Comparison of ENCODE assay signal across 10 cellular contexts in genomic region chr1:226733876-226734414, GRCh38. TPM values are rescaled to one million over a fixed set of nuclear protein-coding genes. Genes with fewer than 3 reads are reported as not detected.
A peak's percentile ranks its signal among the peaks of the same experiment; 100 is the strongest.
DNase-seq lines count a peak whose midpoint lies in the region; ATAC-seq lines count a peak whose summit lies in the region.
"Had no signal": no experiment of that assay in that cellular context is flagged by ENCODE, and none has a peak within 500 bp of the region (broad histone marks: within the 10 kb centered on the region; RNA-seq: fewer than 3 reads in every experiment).

No MANE protein-coding gene starts in this region.

- DNase-seq in activated T-cell treated with anti-CD3 and anti-CD28 coated beads, Interleukin-2, amount 50 U/mL, for 24 hours = peak; percentile 35
- DNase-seq in activated T-cell treated with anti-CD3 and anti-CD28 coated beads, Interleukin-2, amount 50 U/mL, for 48 hours = no peak
- DNase-seq in kidney glomerular epithelial cell (lab: John Stamatoyannopoulos, UW) = peak; percentile 15
- DNase-seq in substantia nigra (lab: John Stamatoyannopoulos, UW) = no peak
- no peak for DNase-seq in NCI-H2227 (lab: John Stamatoyannopoulos, UW; ENCODE audit: unreplicated experiment)
- no peak for DNase-seq in ureter (ENCODE audit: low spot score)
- no peak for DNase-seq in glomerular visceral epithelial cell (ENCODE audit: extremely low spot score)
- DNase-seq: KG1, NCI-H510A had no signal

- H3K27ac ChIP-seq in substantia nigra (ENCODE audit: low read depth, low read length, poor library complexity, severe bottlenecking) = peak overlapping the region; percentile 99

- peaks cover 72% of the 10 kb centered on the region for H3K4me1 Mint-ChIP-seq in activated T-cell treated with anti-CD3 and anti-CD28 coated beads, Interleukin-2, amount 50 U/mL, for 24 hours (ENCODE audit: low read depth)
- H3K4me1 Mint-ChIP-seq in activated T-helper 17 cell treated with anti-CD3 and anti-CD28 coated beads, Interleukin-2, amount 50 U/mL, for 72 hours = peaks cover 29% of the 10 kb centered on the region

- H3K36me3 Mint-ChIP-seq in activated T-cell treated with anti-CD3 and anti-CD28 coated beads, Interleukin-2, amount 50 U/mL, for 24 hours (ENCODE audit: low read depth) = peaks cover 88% of the 10 kb centered on the region
- H3K36me3 Mint-ChIP-seq in activated T-helper 17 cell treated with anti-CD3 and anti-CD28 coated beads, Interleukin-2, amount 50 U/mL, for 72 hours (ENCODE audit: low read depth) = peaks cover 83% of the 10 kb centered on the region

- H3K4me3 Mint-ChIP-seq in activated T-cell treated with anti-CD3 and anti-CD28 coated beads, Interleukin-2, amount 50 U/mL, for 24 hours = peak overlapping the region; percentile 93
- peak overlapping the region; percentile 83 for H3K4me3 Mint-ChIP-seq in activated T-helper 17 cell treated with anti-CD3 and anti-CD28 coated beads, Interleukin-2, amount 50 U/mL, for 72 hours

- no peak for ATAC-seq in activated T-helper 17 cell treated with anti-CD3 and anti-CD28 coated beads, Interleukin-2, amount 50 U/mL, for 72 hours (replicated peaks)

- peak overlapping the region; percentile 97 for H3K27ac Mint-ChIP-seq in activated T-cell treated with anti-CD3 and anti-CD28 coated beads, Interleukin-2, amount 50 U/mL, for 24 hours
- H3K27ac Mint-ChIP-seq in activated T-helper 17 cell treated with anti-CD3 and anti-CD28 coated beads, Interleukin-2, amount 50 U/mL, for 72 hours = peak overlapping the region; percentile 92

- no peaks in the 10 kb centered on the region for H3K27me3 Mint-ChIP-seq in activated T-cell treated with anti-CD3 and anti-CD28 coated beads, Interleukin-2, amount 50 U/mL, for 24 hours
- H3K27me3 Mint-ChIP-seq in activated T-helper 17 cell treated with anti-CD3 and anti-CD28 coated beads, Interleukin-2, amount 50 U/mL, for 72 hours = no peaks in the 10 kb centered on the region

- H3K9me3 Mint-ChIP-seq in activated T-cell treated with anti-CD3 and anti-CD28 coated beads, Interleukin-2, amount 50 U/mL, for 24 hours = no peaks in the 10 kb centered on the region
- no peaks in the 10 kb centered on the region for H3K9me3 Mint-ChIP-seq in activated T-helper 17 cell treated with anti-CD3 and anti-CD28 coated beads, Interleukin-2, amount 50 U/mL, for 72 hours

RNA-seq across cellular contexts. Expression of gene ITPKB, which starts 5.1 kb away (rescaled TPM):
- total RNA-seq in activated T-helper 17 cell treated with anti-CD3 and anti-CD28 coated beads, Interleukin-2, amount 50 U/mL, for 72 hours = 10 to 100 TPM; 30.1 to 39.2 TPM
- total RNA-seq in ureter = 29.4 TPM

Comparison
In these comparisons a context has a peak if more than half of its experiments do, and no peak if none do; other contexts are left out.
1. DNase-seq: peak in activated T-cell treated with anti-CD3 and anti-CD28 coated beads, Interleukin-2, amount 50 U/mL, for 24 hours (single experiment) and kidney glomerular epithelial cell (single experiment); none in activated T-cell treated with anti-CD3 and anti-CD28 coated beads, Interleukin-2, amount 50 U/mL, for 48 hours (0 of 2), substantia nigra (0 of 49), NCI-H2227 (single experiment), ureter (single experiment) and glomerular visceral epithelial cell (single experiment).